Comparison of ENCODE assay signal across 31 cellular contexts in genomic region chrX:50704987-50705386, GRCh38.
A peak's percentile ranks its signal among the peaks of the same experiment; 100 is the strongest.
DNase-seq lines count a peak whose midpoint lies in the region; ATAC-seq and TF ChIP-seq lines count a peak whose summit lies in the region.
"Had no signal": no experiment of that assay in that cellular context is flagged by ENCODE, and none has a peak within 500 bp of the region (broad histone marks: within the 10 kb centered on the region; RNA-seq: fewer than 3 reads in every experiment).

No MANE protein-coding gene starts in this region.

- TF ChIP-seq POLR2A in GM18505 (IDR thresholded peaks at IDR 0.05; ENCODE audit: borderline replicate concordance, extremely low read depth, insufficient read depth, insufficient read length), result no peak

- H3K27me3 ChIP-seq in RWPE2 (ENCODE audit: insufficient read depth, poor library complexity, severe bottlenecking), result no peaks in the 10 kb centered on the region

- peaks cover 6% of the 10 kb centered on the region for H3K4me1 ChIP-seq in RWPE2 (ENCODE audit: insufficient read depth, poor library complexity, severe bottlenecking)
- H3K4me1 ChIP-seq: Caco-2 had no signal

- DNase-seq in EH (ENCODE audit: low read depth), result peak; percentile 25
- DNase-seq in RWPE2 (ENCODE audit: low spot score), result no peak
- DNase-seq in fibroblast of mammary gland (ENCODE audit: low read depth), result peak; percentile 34
- peak; percentile 42 for DNase-seq in renal cortical epithelial cell (ENCODE audit: low read depth)
- DNase-seq in NCI-H226, result no peak
- no peak for DNase-seq in NCI-H187 (lab: John Stamatoyannopoulos, UW)
- DNase-seq: activated CD4-positive, alpha-beta memory T cell treated with anti-CD3 and anti-CD28 coated beads, Interleukin-2, amount 10 ng/mL, durations not matched to agents 7 days and 5 days; activated CD4-positive, alpha-beta T cell treated with anti-CD3 and anti-CD28 coated beads for 1 hour; activated CD8-positive, alpha-beta memory T cell treated with anti-CD3 and anti-CD28 coated beads, Interleukin-2, amount 50 U/mL, for 4 hours; amygdala; Caco-2; DMS53; effector CD8-positive, alpha-beta T cell; GOT3; head of caudate nucleus; HFFc6; left ventricle myocardium superior; NCI-H1105; NCI-H1930; NCI-H526; SHP77; sigmoid colon; stimulated activated CD4-positive, alpha-beta T cell treated with anti-CD3 and anti-CD28 coated beads, Interleukin-4, amount 100 ng/mL, for 24 hours; T-helper 2 cell; trophoblast cell had no signal

- ATAC-seq in RWPE2 (ENCODE audit: low read depth) (no peak), GM18873 (IDR thresholded peaks at IDR 0.05; ENCODE audit: low FRiP score, unreplicated experiment) (no peak), GM18505 (IDR thresholded peaks at IDR 0.05; ENCODE audit: unreplicated experiment) (no peak)
- ATAC-seq: activated T-helper 17 cell treated with anti-CD3 and anti-CD28 coated beads, Interleukin-2, amount 50 U/mL, for 72 hours; K562 had no signal

- TF ChIP-seq CTCF in RWPE2 (IDR thresholded peaks at IDR 0.05; ENCODE audit: poor library complexity, severe bottlenecking), result no peak
- TF ChIP-seq CTCF in fibroblast of mammary gland (conservative IDR thresholded peaks at IDR 0.05; ENCODE audit: control insufficient read depth, insufficient read depth, low read depth, low read length), result no peak

- H3K4me3 ChIP-seq in RWPE2 (ENCODE audit: severe bottlenecking), result no peak overlapping the region
- no peak overlapping the region for H3K4me3 ChIP-seq in fibroblast of mammary gland (ENCODE audit: control insufficient read depth, low read depth, low read length)
- H3K4me3 ChIP-seq: K562, sigmoid colon had no signal

- peak overlapping the region; percentile 19 for H3K27ac ChIP-seq in RWPE2 (ENCODE audit: poor library complexity, severe bottlenecking)
- H3K27ac ChIP-seq: C4-2B, epithelial cell of prostate had no signal

- H3K9me3 ChIP-seq in RWPE2 (ENCODE audit: severe bottlenecking), result no peaks in the 10 kb centered on the region
- H3K9me3 ChIP-seq: Caco-2, sigmoid colon had no signal

- no peaks in the 10 kb centered on the region for H3K36me3 ChIP-seq in RWPE2 (ENCODE audit: low read depth)
- H3K36me3 ChIP-seq: sigmoid colon had no signal

Comparison
In these comparisons a context has a peak if more than half of its experiments do, and no peak if none do; other contexts are left out.
1. DNase-seq: peak in EH (single experiment), fibroblast of mammary gland (single experiment) and renal cortical epithelial cell (single experiment); none in RWPE2 (single experiment), NCI-H226 (single experiment) and NCI-H187 (0 of 2).